Comparison of ENCODE assay signal across 10 cellular contexts in the genomic region with DNA sequence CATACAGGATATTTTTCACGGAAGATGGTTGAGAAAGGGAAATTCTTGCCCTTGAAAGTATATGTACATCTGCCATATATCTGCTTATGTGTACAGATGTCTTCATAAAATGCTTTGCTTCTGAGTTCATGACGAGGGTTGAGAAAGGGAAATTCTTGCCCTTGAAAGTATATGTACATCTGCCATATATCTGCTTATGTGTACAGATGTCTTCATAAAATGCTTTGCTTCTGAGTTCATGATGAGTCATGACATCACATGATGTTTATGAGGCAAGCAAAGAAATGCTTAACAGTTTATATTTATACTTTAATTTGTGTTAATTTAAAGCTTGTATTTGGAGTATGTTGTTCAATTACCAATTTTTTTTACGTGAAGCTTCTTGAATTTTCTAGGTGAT. TPM values are rescaled to one million over a fixed set of nuclear protein-coding genes. Genes with fewer than 3 reads are reported as not detected.
DNase-seq lines count a peak whose midpoint lies in the region; FAIRE-seq and TF ChIP-seq lines count a peak whose summit lies in the region.
"Not testable (repeated sequence)": the region's sequence is repeated elsewhere in the genome, so short reads cannot be mapped to it uniquely, and the experiment has no call there.
"Had no signal": no experiment of that assay in that cellular context is flagged by ENCODE, and none has a peak within 500 bp of the region (broad histone marks: within the 10 kb centered on the region; RNA-seq: fewer than 3 reads in every experiment).

No MANE protein-coding gene starts in this region.

- H3K4me3 ChIP-seq in AG04450 (ENCODE audit: low read depth, low read length); brain microvascular endothelial cell (ENCODE audit: low read depth, low read length); skeletal muscle cell (ENCODE audit: low read depth, low read length): not testable (repeated sequence)

- DNase-seq in AG04450 (ENCODE audit: low read depth, low spot score), result peak; percentile 60
- DNase-seq in H54 (ENCODE audit: insufficient read length, low spot score); glutamatergic neuron: not testable (repeated sequence)
- DNase-seq in NCI-H524 treated with DMSO at 0.1 percent for 48 hours (lab: John Stamatoyannopoulos, UW), result peak; percentile 41
- DNase-seq in brain microvascular endothelial cell, result peak; percentile 60
- DNase-seq in erythroblast (lab: John Stamatoyannopoulos, UW), result peak; percentile 32 to 73
- DNase-seq in skeletal muscle cell (ENCODE audit: low read depth), result peak; percentile 55

- not testable (repeated sequence) for H3K4me3 Mint-ChIP-seq in T-helper 1 cell treated with Interleukin-12 subunit alpha and Interleukin-12 subunit beta and Interleukin-4 antibody, amounts not matched to agents 30 μg/mL and 1 μg/mL, for 36 hours
- H3K4me3 Mint-ChIP-seq in glutamatergic neuron (ENCODE audit: unreplicated experiment), result peak overlapping the region; percentile 60

- H3K9me3 Mint-ChIP-seq in T-helper 1 cell treated with Interleukin-12 subunit alpha and Interleukin-12 subunit beta and Interleukin-4 antibody, amounts not matched to agents 30 μg/mL and 1 μg/mL, for 36 hours; glutamatergic neuron (ENCODE audit: unreplicated experiment): not testable (repeated sequence)

- in situ Hi-C loops in brain microvascular endothelial cell (cut with HindIII; ENCODE audit: low pct_ligation_motif_present, low sequenced_read_pairs), result not testable (repeated sequence)

- FAIRE-seq in H54 (lab: Jason Lieb, UNC), result peak; percentile 68

- H3K27ac Mint-ChIP-seq in T-helper 1 cell treated with Interleukin-12 subunit alpha and Interleukin-12 subunit beta and Interleukin-4 antibody, amounts not matched to agents 30 μg/mL and 1 μg/mL, for 36 hours, result peak overlapping the region; percentile 55
- H3K27ac Mint-ChIP-seq in glutamatergic neuron (ENCODE audit: unreplicated experiment), result peak overlapping the region; percentile 94

- not testable (repeated sequence) for H3K9me3 ChIP-seq in AG04450 (ENCODE audit: control insufficient read depth, insufficient read depth, low read length)

- CTCF ChIA-PET in AG04450 (lab: Charles Lee), result interaction anchor here (4.6 kb wide), 1 partner anchor 31 kb away, joined by 21 read pairs; the partner anchor contains the start of gene MTMR6

- not testable (repeated sequence) for H3K27me3 Mint-ChIP-seq in T-helper 1 cell treated with Interleukin-12 subunit alpha and Interleukin-12 subunit beta and Interleukin-4 antibody, amounts not matched to agents 30 μg/mL and 1 μg/mL, for 36 hours (ENCODE audit: low read depth); glutamatergic neuron (ENCODE audit: unreplicated experiment)

- not testable (repeated sequence) for H3K27me3 ChIP-seq in AG04450 (ENCODE audit: control insufficient read depth, insufficient read depth, low read length); brain microvascular endothelial cell (replicated peaks)

- H3K36me3 Mint-ChIP-seq in T-helper 1 cell treated with Interleukin-12 subunit alpha and Interleukin-12 subunit beta and Interleukin-4 antibody, amounts not matched to agents 30 μg/mL and 1 μg/mL, for 36 hours (ENCODE audit: low read depth), result peaks cover 30% of the 10 kb centered on the region
- not testable (repeated sequence) for H3K36me3 Mint-ChIP-seq in glutamatergic neuron (ENCODE audit: unreplicated experiment)

- TF ChIP-seq POLR2A in H54 (IDR thresholded peaks at IDR 0.05; ENCODE audit: low read depth, low read length); erythroblast (IDR thresholded peaks at IDR 0.05; ENCODE audit: low read length): not testable (repeated sequence)

- POLR2A ChIA-PET in AG04450 (lab: Yijun Ruan, JAX), result not testable (repeated sequence)

- peaks cover 19% of the 10 kb centered on the region for H3K36me3 ChIP-seq in brain microvascular endothelial cell (replicated peaks)

- not testable (repeated sequence) for H3K27ac ChIP-seq in AG04450 (ENCODE audit: low read depth, low read length)
- peak overlapping the region; percentile 62 for H3K27ac ChIP-seq in brain microvascular endothelial cell

- TF ChIP-seq CTCF in AG04450 (IDR thresholded peaks at IDR 0.05; ENCODE audit: low read depth, low read length); brain microvascular endothelial cell (IDR thresholded peaks at IDR 0.05; ENCODE audit: low read depth, low read length, missing control alignments); glutamatergic neuron (IDR thresholded peaks at IDR 0.05; ENCODE audit: partially characterized antibody, unreplicated experiment): not testable (repeated sequence)

- H3K4me1 Mint-ChIP-seq in T-helper 1 cell treated with Interleukin-12 subunit alpha and Interleukin-12 subunit beta and Interleukin-4 antibody, amounts not matched to agents 30 μg/mL and 1 μg/mL, for 36 hours (ENCODE audit: low read depth), result not testable (repeated sequence)
- H3K4me1 Mint-ChIP-seq in glutamatergic neuron (ENCODE audit: low read depth, unreplicated experiment), result peaks cover 15% of the 10 kb centered on the region

RNA-seq across cellular contexts. Expression of gene NUP58, which starts 17.5 kb away (rescaled TPM):
- 33.1 and 46.2 TPM in 2 replicates for polyA plus RNA-seq in AG04450 (2011; rRNA removed)
- 45.8 and 46.5 TPM in 2 replicates for polyA minus RNA-seq in AG04450 (2011; rRNA and poly(A)+ RNA removed)
- 94.1 TPM for total RNA-seq in glutamatergic neuron (ENCODE audit: unreplicated experiment)

RNA-seq across cellular contexts. Expression of gene MTMR6, which starts 31.6 kb away (rescaled TPM):
- 16.8 and 25.7 TPM in 2 replicates for polyA plus RNA-seq in AG04450 (2011; rRNA removed)
- 9.1 and 16.5 TPM in 2 replicates for polyA minus RNA-seq in AG04450 (2011; rRNA and poly(A)+ RNA removed)
- 95.3 TPM for total RNA-seq in glutamatergic neuron (ENCODE audit: unreplicated experiment)

RNA-seq across cellular contexts. Expression of gene ATP8A2, which starts 52.8 kb away (rescaled TPM):
- 0.19 and 0.20 TPM in 2 replicates for polyA plus RNA-seq in AG04450 (2011; rRNA removed)
- polyA minus RNA-seq in AG04450 (2011; rRNA and poly(A)+ RNA removed), result 0.23 and 0.35 TPM in 2 replicates
- total RNA-seq in glutamatergic neuron (ENCODE audit: unreplicated experiment), result 70.1 TPM
- total RNA-seq: esophagus squamous epithelium, GM12878 had no signal
